Comparison of ENCODE assay signal across 8 cellular contexts in the genomic region with DNA sequence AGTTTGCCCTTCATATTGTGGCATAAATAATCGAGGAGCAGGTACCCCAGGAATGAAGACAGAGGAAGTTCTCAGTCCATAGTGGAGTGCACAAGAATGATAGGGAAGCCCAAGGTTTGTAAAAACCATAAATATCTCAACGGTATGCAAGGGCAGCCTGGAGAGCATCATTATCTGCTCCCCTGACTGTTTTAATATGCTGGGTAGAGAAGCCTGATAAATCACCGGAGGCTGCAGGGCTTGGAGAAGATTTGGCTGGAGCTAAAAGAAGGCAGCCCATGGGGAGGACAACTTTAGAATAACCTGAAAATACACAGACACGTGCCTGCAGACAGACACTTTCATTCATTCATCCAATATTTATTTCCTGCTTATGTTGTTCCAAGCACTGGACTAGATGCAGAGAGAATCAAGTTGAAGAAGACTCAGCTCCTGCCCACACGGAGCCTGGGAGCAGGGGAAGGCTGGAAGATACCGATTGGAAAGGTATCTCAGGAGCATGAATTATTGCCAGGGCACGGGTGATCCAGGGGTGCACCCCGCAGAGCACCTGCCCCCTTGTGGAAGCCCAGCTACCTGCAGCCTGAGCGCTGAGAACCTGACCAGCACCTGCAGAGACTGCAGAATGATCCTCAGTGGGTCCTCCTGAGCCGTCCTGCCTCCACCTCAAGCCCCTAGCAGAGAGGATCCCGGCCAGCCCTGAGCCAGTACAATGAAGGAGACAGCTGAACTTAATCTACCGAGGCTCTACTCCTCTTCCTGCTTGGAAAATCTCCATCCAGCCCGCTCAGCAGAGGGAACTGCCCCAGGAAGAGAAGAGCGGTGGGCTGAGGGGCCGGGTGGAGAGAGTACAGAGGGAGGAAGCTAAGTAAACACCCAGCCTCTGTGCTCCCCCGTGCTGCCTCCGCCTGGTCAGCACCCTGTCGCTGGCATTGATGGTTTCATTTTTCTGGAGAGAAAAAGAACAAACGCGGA.
DNase-seq lines count a peak whose midpoint lies in the region; ATAC-seq and TF ChIP-seq lines count a peak whose summit lies in the region.

No MANE protein-coding gene starts in this region.

- peak; percentile 61 for DNase-seq in DMS153 (lab: John Stamatoyannopoulos, UW)
- DNase-seq in NCI-H82 treated with DMSO at 0.1 percent for 48 hours (lab: John Stamatoyannopoulos, UW; ENCODE audit: unreplicated experiment): peak; percentile 64
- peak; percentile 44 for DNase-seq in activated T-cell treated with anti-CD3 and anti-CD28 coated beads for 24 hours (ENCODE audit: low read depth)
- DNase-seq in fibroblast of villous mesenchyme (ENCODE audit: low read depth): no peak
- DNase-seq in renal cortical epithelial cell (ENCODE audit: low read depth): peak; percentile 2
- DNase-seq in amniotic stem cell (lab: John Stamatoyannopoulos, UW): no peak

- TF ChIP-seq CTCF in fibroblast of villous mesenchyme (IDR thresholded peaks at IDR 0.05; ENCODE audit: insufficient read depth, low read depth, low read length): peak; percentile 33

- no peak overlapping the region for H3K4me3 ChIP-seq in fibroblast of villous mesenchyme (ENCODE audit: low read depth, low read length)

- ATAC-seq in HG02610 (IDR thresholded peaks at IDR 0.05; ENCODE audit: unreplicated experiment) (peak; percentile 62), GM21390 (IDR thresholded peaks at IDR 0.05; ENCODE audit: unreplicated experiment) (no peak)

Comparison
In these comparisons a context has a peak if more than half of its experiments do, and no peak if none do; other contexts are left out.
1. DNase-seq: peak in DMS153 (single experiment), NCI-H82 treated with DMSO at 0.1 percent for 48 hours (single experiment), activated T-cell treated with anti-CD3 and anti-CD28 coated beads for 24 hours (single experiment) and renal cortical epithelial cell (single experiment); none in fibroblast of villous mesenchyme (single experiment) and amniotic stem cell (single experiment).